8 cellular contexts compared by ENCODE assay signal in the genomic region with DNA sequence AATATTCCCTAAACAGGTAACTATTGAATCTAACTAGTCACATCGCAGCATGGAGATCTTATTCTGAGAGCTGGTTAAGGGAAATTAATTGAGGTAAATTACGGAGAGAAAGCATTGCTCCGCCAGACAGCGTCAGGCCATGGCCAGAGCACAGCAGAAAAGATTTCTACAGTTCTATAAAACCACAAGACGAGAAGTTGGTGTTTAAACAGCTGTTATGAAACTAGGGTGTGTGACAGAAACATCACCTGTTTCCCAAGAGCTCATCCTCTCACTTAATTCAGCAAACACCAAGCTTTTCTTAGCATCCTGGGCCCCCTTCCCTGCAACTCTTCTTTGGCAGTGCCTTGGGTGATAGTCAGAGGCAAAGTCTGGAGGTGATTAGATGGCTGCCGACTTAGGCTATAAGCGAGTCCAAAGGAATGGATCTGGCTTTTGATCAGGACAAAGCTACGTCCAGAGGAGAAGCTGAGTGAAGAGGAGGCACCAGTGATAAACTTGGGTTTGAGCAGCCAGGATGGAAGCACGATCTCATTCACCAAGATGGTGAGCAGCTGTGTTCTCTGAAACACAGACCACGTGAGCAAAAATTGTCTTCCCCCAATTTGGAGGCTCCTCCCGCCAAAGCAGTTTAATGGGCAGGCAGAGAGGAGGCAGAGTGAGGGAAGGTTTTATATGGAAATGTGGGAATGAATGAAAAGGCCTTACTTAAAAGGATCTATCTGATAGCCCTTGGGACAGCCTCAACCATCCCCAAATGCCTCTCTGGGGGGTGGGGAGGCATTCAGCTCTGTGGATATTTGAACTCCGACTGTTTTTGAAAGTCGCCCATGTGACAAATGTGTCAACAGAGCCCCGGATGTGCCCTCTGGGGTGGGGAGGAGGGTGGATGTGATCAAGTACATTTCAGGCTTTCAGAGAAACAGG. TPM values are rescaled to one million over a fixed set of nuclear protein-coding genes. Genes with fewer than 3 reads are reported as not detected.
A peak's percentile ranks its signal among the peaks of the same experiment; 100 is the strongest.
DNase-seq lines count a peak whose midpoint lies in the region; ATAC-seq lines count a peak whose summit lies in the region.

No MANE protein-coding gene starts in this region.

- no peak overlapping the region for H3K4me3 Mint-ChIP-seq in activated naive CD8-positive, alpha-beta T cell treated with anti-CD3 and anti-CD28 coated beads, Interleukin-2, amount 10 ng/mL, durations not matched to agents 7 days and 5 days
- H3K4me3 Mint-ChIP-seq in natural killer cell treated with Interleukin-12 subunit alpha and Interleukin-12 subunit beta and Interleukin-15 and Interleukin-18, amount 100 ng/mL, for 72 hours = no peak overlapping the region

- no peaks in the 10 kb centered on the region for H3K27me3 Mint-ChIP-seq in activated naive CD8-positive, alpha-beta T cell treated with anti-CD3 and anti-CD28 coated beads, Interleukin-2, amount 10 ng/mL, durations not matched to agents 7 days and 5 days
- H3K27me3 Mint-ChIP-seq in natural killer cell treated with Interleukin-12 subunit alpha and Interleukin-12 subunit beta and Interleukin-15 and Interleukin-18, amount 100 ng/mL, for 72 hours = no peaks in the 10 kb centered on the region

- peak; percentile 64 for ATAC-seq in GM18870 (IDR thresholded peaks at IDR 0.05; ENCODE audit: unreplicated experiment)
- peak; percentile 55 for ATAC-seq in HG02973 (IDR thresholded peaks at IDR 0.05; ENCODE audit: unreplicated experiment)
- peak; percentile 66 for ATAC-seq in activated naive CD8-positive, alpha-beta T cell treated with anti-CD3 and anti-CD28 coated beads, Interleukin-2, amount 10 ng/mL, durations not matched to agents 7 days and 5 days (ENCODE audit: low read depth)
- ATAC-seq in natural killer cell treated with Interleukin-12 subunit alpha and Interleukin-12 subunit beta and Interleukin-15 and Interleukin-18, amount 100 ng/mL, for 72 hours = peak; percentile 58 to 65

- POLR2A ChIA-PET in activated naive CD8-positive, alpha-beta T cell treated with anti-CD3 and anti-CD28 coated beads, Interleukin-2, amount 10 ng/mL, durations not matched to agents 7 days and 5 days (lab: Charles Lee) = interaction anchor here (0.8 to 9.5 kb wide), 14 partner anchors 9 to 1119 kb away, joined by 3 to 170 read pairs (median 4); a partner anchor contains a TSS

- DNase-seq in SIG-M5 treated with dmso at 0.1 percent for 504 hours (lab: John Stamatoyannopoulos, UW; ENCODE audit: unreplicated experiment) (peak; percentile 94), NCI-H2029 (lab: John Stamatoyannopoulos, UW) (no peak), NCI-H1092 (lab: John Stamatoyannopoulos, UW) (no peak), midbrain (lab: John Stamatoyannopoulos, UW) (no peak)
- peak; percentile 72 for DNase-seq in activated naive CD8-positive, alpha-beta T cell treated with anti-CD3 and anti-CD28 coated beads, Interleukin-2, amount 10 ng/mL, durations not matched to agents 7 days and 5 days
- DNase-seq in natural killer cell treated with Interleukin-12 subunit alpha and Interleukin-12 subunit beta and Interleukin-15 and Interleukin-18, amount 100 ng/mL, for 72 hours (ENCODE audit: low spot score) = peak; percentile 83

- H3K9me3 Mint-ChIP-seq in activated naive CD8-positive, alpha-beta T cell treated with anti-CD3 and anti-CD28 coated beads, Interleukin-2, amount 10 ng/mL, durations not matched to agents 7 days and 5 days = no peaks in the 10 kb centered on the region
- no peaks in the 10 kb centered on the region for H3K9me3 Mint-ChIP-seq in natural killer cell treated with Interleukin-12 subunit alpha and Interleukin-12 subunit beta and Interleukin-15 and Interleukin-18, amount 100 ng/mL, for 72 hours

- no peaks in the 10 kb centered on the region for H3K36me3 Mint-ChIP-seq in activated naive CD8-positive, alpha-beta T cell treated with anti-CD3 and anti-CD28 coated beads, Interleukin-2, amount 10 ng/mL, durations not matched to agents 7 days and 5 days
- peaks cover 1% of the 10 kb centered on the region for H3K36me3 Mint-ChIP-seq in natural killer cell treated with Interleukin-12 subunit alpha and Interleukin-12 subunit beta and Interleukin-15 and Interleukin-18, amount 100 ng/mL, for 72 hours

- peaks cover 35% of the 10 kb centered on the region for H3K4me1 Mint-ChIP-seq in activated naive CD8-positive, alpha-beta T cell treated with anti-CD3 and anti-CD28 coated beads, Interleukin-2, amount 10 ng/mL, durations not matched to agents 7 days and 5 days
- H3K4me1 Mint-ChIP-seq in natural killer cell treated with Interleukin-12 subunit alpha and Interleukin-12 subunit beta and Interleukin-15 and Interleukin-18, amount 100 ng/mL, for 72 hours (ENCODE audit: low read depth in 2 of 2) = peaks cover 16 to 22% of the 10 kb centered on the region in 2 donors

- H3K27ac Mint-ChIP-seq in activated naive CD8-positive, alpha-beta T cell treated with anti-CD3 and anti-CD28 coated beads, Interleukin-2, amount 10 ng/mL, durations not matched to agents 7 days and 5 days = no peak overlapping the region
- H3K27ac Mint-ChIP-seq in natural killer cell treated with Interleukin-12 subunit alpha and Interleukin-12 subunit beta and Interleukin-15 and Interleukin-18, amount 100 ng/mL, for 72 hours = no peak overlapping the region

RNA-seq across cellular contexts. Expression of a gene that starts 57.8 kb away (rescaled TPM):
- not detected for total RNA-seq in activated naive CD8-positive, alpha-beta T cell treated with anti-CD3 and anti-CD28 coated beads, Interleukin-2, amount 10 ng/mL, durations not matched to agents 7 days and 5 days
- total RNA-seq in natural killer cell treated with Interleukin-12 subunit alpha and Interleukin-12 subunit beta and Interleukin-15 and Interleukin-18, amount 100 ng/mL, for 72 hours = not detected

Comparison
In these comparisons a context has a peak if more than half of its experiments do, and no peak if none do; other contexts are left out.
1. DNase-seq: peak in SIG-M5 treated with dmso at 0.1 percent for 504 hours (single experiment), activated naive CD8-positive, alpha-beta T cell treated with anti-CD3 and anti-CD28 coated beads, Interleukin-2, amount 10 ng/mL, durations not matched to agents 7 days and 5 days (single experiment) and natural killer cell treated with Interleukin-12 subunit alpha and Interleukin-12 subunit beta and Interleukin-15 and Interleukin-18, amount 100 ng/mL, for 72 hours (single experiment); none in NCI-H2029 (single experiment), NCI-H1092 (single experiment) and midbrain (single experiment).
2. Peak in every context shown above with its lines, with median percentiles within 50 percentile points of each other: ATAC-seq.